ENCODE assay signal across 8 cellular contexts in genomic region chr20:3811421-3812258, GRCh38.
DNase-seq lines count a peak whose midpoint lies in the region; TF ChIP-seq lines count a peak whose summit lies in the region.

No MANE protein-coding gene starts in this region.

- DNase-seq in 8988T (peak; percentile 92), HFF-Myc (ENCODE audit: extremely low read depth, low read depth) (peak; percentile 97), NOMO-1 (lab: John Stamatoyannopoulos, UW; ENCODE audit: unreplicated experiment in 2 of 2) (peak; percentile 93), midbrain (lab: John Stamatoyannopoulos, UW) (peak; percentile 95), MM.1S (no peak)
- peak; percentile 86 for DNase-seq in activated CD8-positive, alpha-beta memory T cell treated with anti-CD3 and anti-CD28 coated beads, Interleukin-2, amount 50 U/mL, for 1 hour (ENCODE audit: extremely low read depth)
- DNase-seq in effector CD8-positive, alpha-beta T cell (lab: John Stamatoyannopoulos, UW): peak; percentile 75
- DNase-seq in stimulated activated CD8-positive, alpha-beta memory T cell treated with anti-CD3 and anti-CD28 coated beads, Interleukin-15, amount 100 ng/mL, for 4 hours (ENCODE audit: low read depth in 2 of 2): peak; percentile 85 to 91

- no peak for TF ChIP-seq CTCF in HFF-Myc (IDR thresholded peaks at IDR 0.05; ENCODE audit: low read depth, low read length, missing control alignments)
- TF ChIP-seq CTCF in MM.1S (IDR thresholded peaks at IDR 0.05; ENCODE audit: low read length): no peak

- H3K9ac ChIP-seq in MM.1S (ENCODE audit: low read length): no peak overlapping the region

- no peak overlapping the region for H3K4me2 ChIP-seq in MM.1S (ENCODE audit: low read depth, low read length)

- no peaks in the 10 kb centered on the region for H3K79me2 ChIP-seq in MM.1S (ENCODE audit: low read length)

- H3K27ac ChIP-seq in MM.1S (ENCODE audit: low read length): no peak overlapping the region

- no peaks in the 10 kb centered on the region for H3K9me3 ChIP-seq in MM.1S (replicated peaks; ENCODE audit: insufficient read depth, low read length)

- no peaks in the 10 kb centered on the region for H3K9me2 ChIP-seq in MM.1S (replicated peaks; ENCODE audit: insufficient read depth, low read length)

- no peaks in the 10 kb centered on the region; the same call in 1 of the 2 replicates for H3F3A ChIP-seq in MM.1S (ENCODE audit: insufficient read depth, low read length)

- H3K4me1 ChIP-seq in MM.1S (ENCODE audit: low read length): no peaks in the 10 kb centered on the region

- no peaks in the 10 kb centered on the region for H3K27me3 ChIP-seq in MM.1S (replicated peaks; ENCODE audit: insufficient read depth, low read length)

- H4K20me1 ChIP-seq in MM.1S (ENCODE audit: insufficient read depth, low read length): no peaks in the 10 kb centered on the region

- peak overlapping the region; percentile 46 for H3K4me3 ChIP-seq in HFF-Myc (replicated peaks; ENCODE audit: low read depth, low read length)
- no peak overlapping the region for H3K4me3 ChIP-seq in MM.1S (ENCODE audit: low read length)

- H3K36me3 ChIP-seq in MM.1S (replicated peaks; ENCODE audit: insufficient read depth, low read length): no peaks in the 10 kb centered on the region

- H2AFZ ChIP-seq in MM.1S (ENCODE audit: low read length): no peak overlapping the region
